ENCODE assay signal across 13 cellular contexts in the genomic region with DNA sequence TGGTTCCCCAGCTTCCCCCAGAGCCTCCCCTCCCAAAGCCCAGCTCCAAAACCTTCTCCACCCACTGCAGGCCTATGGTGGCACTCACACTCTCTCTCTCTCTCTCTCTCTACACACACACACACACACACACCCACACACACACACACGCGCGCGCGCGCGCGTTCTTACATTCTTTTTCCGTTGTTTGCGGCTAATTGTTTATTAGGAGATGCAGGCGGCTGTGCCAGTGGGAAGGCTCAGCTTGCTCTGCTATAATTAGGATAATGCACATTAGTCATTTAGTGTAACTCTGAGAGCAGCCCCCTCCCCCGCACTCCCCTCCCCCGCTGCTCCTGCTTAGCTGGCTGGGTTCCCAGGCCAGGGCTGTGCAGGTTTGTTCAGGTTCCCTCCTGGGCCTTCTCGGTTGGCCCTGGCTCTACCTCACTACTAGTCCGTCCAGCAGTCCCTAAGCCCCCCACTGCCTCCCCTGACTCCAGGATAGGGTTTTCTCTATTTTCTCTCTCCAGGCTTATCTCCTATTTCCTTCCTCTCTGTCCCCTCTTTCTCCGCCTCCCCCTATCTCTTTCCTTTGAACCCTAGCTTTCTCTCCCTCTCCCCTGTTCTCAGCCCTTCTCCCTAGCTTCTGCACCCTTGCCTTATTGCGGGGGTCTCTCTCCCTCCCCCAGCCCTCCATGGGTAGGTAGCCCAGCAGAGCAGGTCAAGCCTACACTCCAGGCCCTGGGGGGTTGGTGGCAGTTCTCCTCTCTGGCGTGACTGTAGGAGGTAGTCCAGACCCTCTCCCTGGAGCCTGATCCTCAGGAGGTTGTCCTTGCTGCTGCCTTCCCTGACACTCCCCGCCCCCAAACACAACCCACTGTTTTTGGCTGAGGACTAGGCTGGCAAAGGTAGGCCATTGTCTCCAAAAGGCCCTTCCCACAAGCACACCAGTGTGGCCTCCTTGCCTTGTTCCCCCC. TPM values are rescaled to one million over a fixed set of nuclear protein-coding genes. Genes with fewer than 3 reads are reported as not detected.
DNase-seq lines count a peak whose midpoint lies in the region; ATAC-seq and TF ChIP-seq lines count a peak whose summit lies in the region.
"Had no signal": no experiment of that assay in that cellular context is flagged by ENCODE, and none has a peak within 500 bp of the region (broad histone marks: within the 10 kb centered on the region; RNA-seq: fewer than 3 reads in every experiment).

No MANE protein-coding gene starts in this region.

- H3K4me3 ChIP-seq in naive thymus-derived CD4-positive, alpha-beta T cell (ENCODE audit: low read length), result no peak overlapping the region

- no peak for TF ChIP-seq CTCF in neural crest cell (conservative IDR thresholded peaks at IDR 0.05)

- peak overlapping the region; percentile 81 for H3K27ac Mint-ChIP-seq in neural crest cell (ENCODE audit: unreplicated experiment)
- H3K27ac Mint-ChIP-seq in naive thymus-derived CD4-positive, alpha-beta T cell, result no peak overlapping the region
- H3K27ac Mint-ChIP-seq: CD4-positive, CD25-positive, alpha-beta regulatory T cell; immature natural killer cell had no signal

- H3K27ac ChIP-seq in naive thymus-derived CD4-positive, alpha-beta T cell (ENCODE audit: low read depth, low read length), result no peak overlapping the region

- CTCF ChIA-PET in naive thymus-derived CD4-positive, alpha-beta T cell (lab: Charles Lee), result no interaction called here

- no peaks in the 10 kb centered on the region for H3K4me1 ChIP-seq in naive thymus-derived CD4-positive, alpha-beta T cell (ENCODE audit: control insufficient read depth in 2 of 2, insufficient read depth in 2 of 2, low read length in 2 of 2)

- peaks cover 23% of the 10 kb centered on the region for H3K27me3 Mint-ChIP-seq in neural crest cell (ENCODE audit: low read depth)
- H3K27me3 Mint-ChIP-seq in naive thymus-derived CD4-positive, alpha-beta T cell, result peaks cover 37 to 59% (median 54%) of the 10 kb centered on the region in 5 donors

- H3K4me1 Mint-ChIP-seq in neural crest cell, result peaks cover 71% of the 10 kb centered on the region
- H3K4me1 Mint-ChIP-seq in naive thymus-derived CD4-positive, alpha-beta T cell, result peaks cover 0 to 5% (median 0%) of the 10 kb centered on the region in 7 donors
- H3K4me1 Mint-ChIP-seq: CD4-positive, CD25-positive, alpha-beta regulatory T cell; immature natural killer cell had no signal

- DNase-seq in DMS79 treated with DMSO at 0.1 percent for 48 hours (lab: John Stamatoyannopoulos, UW), result peak; percentile 82
- DNase-seq in NCI-H1694 (lab: John Stamatoyannopoulos, UW), result peak; percentile 91
- peak in 35 of 56 donors; percentile 6 to 74 (median 34) for DNase-seq in amygdala (lab: John Stamatoyannopoulos, UW)
- no peak for DNase-seq in neural crest cell (ENCODE audit: low read depth, low spot score)
- DNase-seq in effector CD8-positive, alpha-beta T cell (lab: John Stamatoyannopoulos, UW), result no peak
- no peak for DNase-seq in globus pallidus (ENCODE audit: low spot score)
- DNase-seq in naive thymus-derived CD4-positive, alpha-beta T cell, result no peak
- DNase-seq: CD4-positive, CD25-positive, alpha-beta regulatory T cell; immature natural killer cell; naive B cell; NCI-H446 treated with DMSO at 0.1 percent for 48 hours had no signal

- no peaks in the 10 kb centered on the region for H3K9me3 ChIP-seq in naive thymus-derived CD4-positive, alpha-beta T cell (ENCODE audit: control insufficient read depth in 2 of 3, low read length in 3 of 3)

- no peaks in the 10 kb centered on the region for H3K36me3 Mint-ChIP-seq in neural crest cell (ENCODE audit: low read depth)
- peaks cover 0 to 4% (median 0%) of the 10 kb centered on the region in 5 donors for H3K36me3 Mint-ChIP-seq in naive thymus-derived CD4-positive, alpha-beta T cell
- H3K36me3 Mint-ChIP-seq: CD4-positive, CD25-positive, alpha-beta regulatory T cell; immature natural killer cell; naive B cell had no signal

- H3K9me3 Mint-ChIP-seq in neural crest cell, result no peaks in the 10 kb centered on the region
- H3K9me3 Mint-ChIP-seq in naive thymus-derived CD4-positive, alpha-beta T cell, result peaks cover 0 to 3% (median 0%) of the 10 kb centered on the region in 11 donors
- H3K9me3 Mint-ChIP-seq: CD4-positive, CD25-positive, alpha-beta regulatory T cell; immature natural killer cell had no signal

- ATAC-seq in GM21529 (IDR thresholded peaks at IDR 0.05; ENCODE audit: unreplicated experiment), result no peak
- no peak for ATAC-seq in naive thymus-derived CD4-positive, alpha-beta T cell

- intact Hi-C loops in naive thymus-derived CD4-positive, alpha-beta T cell (cut with micrococcal nuclease), result no loop called here

- H3K4me3 Mint-ChIP-seq in neural crest cell, result peak overlapping the region; percentile 64
- no peak overlapping the region for H3K4me3 Mint-ChIP-seq in naive thymus-derived CD4-positive, alpha-beta T cell
- H3K4me3 Mint-ChIP-seq: CD4-positive, CD25-positive, alpha-beta regulatory T cell; immature natural killer cell; naive B cell had no signal

- POLR2A ChIA-PET in naive thymus-derived CD4-positive, alpha-beta T cell (lab: Charles Lee), result no interaction called here

- no peaks in the 10 kb centered on the region for H3K36me3 ChIP-seq in naive thymus-derived CD4-positive, alpha-beta T cell (ENCODE audit: control insufficient read depth in 2 of 3, insufficient read depth in 3 of 3, low read length in 3 of 3)

- peaks cover 0 to 4% of the 10 kb centered on the region in 2 donors for H3K27me3 ChIP-seq in naive thymus-derived CD4-positive, alpha-beta T cell (ENCODE audit: control insufficient read depth in 2 of 2, insufficient read depth in 2 of 2, low read length in 2 of 2)

RNA-seq across cellular contexts. Expression of gene TMEM132E, which starts 34.0 kb away (rescaled TPM):
- total RNA-seq in neural crest cell, result 3.3 and 3.6 TPM in 2 replicates
- total RNA-seq in naive thymus-derived CD4-positive, alpha-beta T cell, result under 1 TPM in 4 of 5 experiments, not detected in 1; 0.10 to 0.89 (median 0.40) TPM
- polyA plus RNA-seq in naive thymus-derived CD4-positive, alpha-beta T cell, result under 1 TPM; 0.28 to 0.41 TPM
- total RNA-seq: CD4-positive, CD25-positive, alpha-beta regulatory T cell; HT1080 had no signal

Comparison
In these comparisons a context has a peak if more than half of its experiments do, and no peak if none do; other contexts are left out.
1. DNase-seq: peak in DMS79 treated with DMSO at 0.1 percent for 48 hours (single experiment), NCI-H1694 (single experiment) and amygdala (35 of 56); none in neural crest cell (single experiment), effector CD8-positive, alpha-beta T cell (single experiment), globus pallidus (single experiment) and naive thymus-derived CD4-positive, alpha-beta T cell (0 of 9).